In the genomic region with DNA sequence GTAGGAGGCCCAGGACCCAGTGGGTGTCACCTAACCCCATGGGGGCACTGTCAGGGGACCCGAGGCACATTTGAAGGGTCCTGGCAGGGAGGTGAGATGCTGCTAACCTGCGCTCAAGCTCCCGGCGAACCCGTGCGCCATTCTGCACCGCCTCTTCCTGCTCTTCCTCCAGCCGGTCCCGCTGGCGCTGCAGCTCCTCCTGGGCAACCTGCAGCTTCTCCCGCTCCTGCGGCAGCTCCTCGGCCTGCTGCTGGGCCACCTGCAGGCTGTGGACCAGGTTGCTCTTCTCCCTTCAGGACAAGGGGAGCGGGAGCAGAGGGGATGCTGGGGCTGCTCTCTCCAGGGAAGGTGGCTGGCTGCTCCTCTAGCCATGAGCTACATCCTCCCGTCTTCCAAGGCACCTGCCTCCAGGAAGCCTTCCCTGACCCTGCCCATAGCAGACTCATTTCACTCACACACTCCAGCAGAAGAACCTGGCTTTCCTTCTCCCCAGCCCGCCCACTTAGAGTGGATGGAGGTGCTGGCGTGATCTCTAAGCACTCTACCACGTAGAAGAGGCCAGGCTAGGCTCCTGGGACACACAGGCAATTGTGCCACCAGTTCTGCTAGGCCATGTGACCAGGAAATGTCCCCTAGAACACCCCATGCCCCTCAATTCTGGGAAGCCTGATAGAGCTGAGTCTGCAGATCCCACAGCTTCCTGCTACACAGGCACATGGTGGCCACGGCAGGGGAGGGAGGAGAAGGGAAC, we compare ENCODE assay signal across 1 cellular context.
A peak's percentile ranks its signal among the peaks of the same experiment; 100 is the strongest.
TF ChIP-seq lines count a peak whose summit lies in the region.

No MANE protein-coding gene starts in this region.

TF ChIP-seq in K562, 482 proteins besides CTCF, POLR2A, EP300 and RAD21 (continued from another document):
- TF ChIP-seq ZNF175 (CRISPR knock-in tag; IDR thresholded peaks at IDR 0.05; ENCODE audit: low read depth) (no peak), RBFOX2 (IDR thresholded peaks at IDR 0.05; ENCODE audit: low read depth, low read length) (peak; percentile 66), ILK (tag; IDR thresholded peaks at IDR 0.05; ENCODE audit: borderline replicate concordance, low read depth) (no peak), CREB5 (CRISPR knock-in tag; IDR thresholded peaks at IDR 0.05) (no peak), SMAD4 (CRISPR knock-in tag; conservative IDR thresholded peaks at IDR 0.05) (0 out of 2 replicates have a peak, but pooled peaks have one; percentile 21), ZNF561 (CRISPR knock-in tag; conservative IDR thresholded peaks at IDR 0.05) (no peak), ZC3H8 (IDR thresholded peaks at IDR 0.05) (no peak), ZNF324 (CRISPR knock-in tag; IDR thresholded peaks at IDR 0.05) (no peak), KDM2B (CRISPR knock-in tag; IDR thresholded peaks at IDR 0.05) (no peak), BACH1 (tag; IDR thresholded peaks at IDR 0.05) (no peak), RBM25 (IDR thresholded peaks at IDR 0.05; ENCODE audit: low read depth, low read length, severe bottlenecking) (no peak), ZNF584 (CRISPR knock-in tag; IDR thresholded peaks at IDR 0.05; ENCODE audit: low read depth) (no peak), CCAR2 (IDR thresholded peaks at IDR 0.05; ENCODE audit: low read depth, low read length) (no peak), RREB1 (CRISPR knock-in tag; IDR thresholded peaks at IDR 0.05) (0 out of 2 replicates have a peak, but pooled peaks have one; percentile 4), SRF (CRISPR knock-in tag; IDR thresholded peaks at IDR 0.05) (no peak), RUNX1 (IDR thresholded peaks at IDR 0.05; ENCODE audit: low read depth) (no peak), JUNB (CRISPR knock-in tag; conservative IDR thresholded peaks at IDR 0.05) (no peak), ZNF830 (CRISPR knock-in tag; IDR thresholded peaks at IDR 0.05) (no peak)
- TF ChIP-seq, protein P1, sequence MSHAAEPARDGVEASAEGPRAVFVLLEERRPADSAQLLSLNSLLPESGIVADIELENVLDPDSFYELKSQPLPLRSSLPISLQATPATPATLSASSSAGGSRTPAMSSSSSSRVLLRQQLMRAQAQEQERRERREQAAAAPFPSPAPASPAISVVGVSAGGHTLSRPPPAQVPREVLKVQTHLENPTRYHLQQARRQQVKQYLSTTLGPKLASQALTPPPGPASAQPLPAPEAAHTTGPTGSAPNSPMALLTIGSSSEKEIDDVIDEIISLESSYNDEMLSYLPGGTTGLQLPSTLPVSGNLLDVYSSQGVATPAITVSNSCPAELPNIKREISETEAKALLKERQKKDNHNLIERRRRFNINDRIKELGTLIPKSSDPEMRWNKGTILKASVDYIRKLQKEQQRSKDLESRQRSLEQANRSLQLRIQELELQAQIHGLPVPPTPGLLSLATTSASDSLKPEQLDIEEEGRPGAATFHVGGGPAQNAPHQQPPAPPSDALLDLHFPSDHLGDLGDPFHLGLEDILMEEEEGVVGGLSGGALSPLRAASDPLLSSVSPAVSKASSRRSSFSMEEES (CRISPR knock-in tag; IDR thresholded peaks at IDR 0.05): no peak
TF ChIP-seq in K562: peak in this region for 46.
